In the genomic region with DNA sequence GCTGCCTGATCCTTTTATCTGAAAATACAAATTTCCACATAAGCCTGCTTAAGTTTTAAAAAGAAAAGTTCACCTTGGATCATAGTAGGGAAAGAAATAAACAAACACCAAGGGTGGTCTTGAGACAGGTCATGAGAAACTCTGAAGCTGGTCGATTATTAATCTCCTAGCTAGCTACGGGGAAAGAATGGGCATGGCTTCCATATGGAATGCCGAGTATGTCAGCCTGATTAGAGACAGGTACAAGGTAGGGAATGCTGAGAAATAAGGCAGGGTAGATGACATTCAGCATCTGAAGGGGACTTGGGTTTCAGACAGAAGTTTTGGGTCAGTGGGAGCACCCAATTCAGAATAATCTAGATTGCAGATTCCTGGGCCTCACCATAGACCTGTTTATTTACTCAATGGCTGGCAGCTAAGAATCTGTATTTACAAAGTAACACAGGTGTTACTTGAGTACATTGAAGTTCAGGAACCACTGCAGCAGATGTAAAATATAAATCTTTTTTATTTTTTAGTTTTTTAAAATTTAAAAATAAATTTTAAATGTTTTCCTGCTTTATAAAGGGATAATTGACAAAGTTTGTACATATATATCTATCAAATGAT, we compare ENCODE assay signal across 18 cellular contexts. TPM values are rescaled to one million over a fixed set of nuclear protein-coding genes. Genes with fewer than 3 reads are reported as not detected.
DNase-seq lines count a peak whose midpoint lies in the region; ATAC-seq, FAIRE-seq and TF ChIP-seq lines count a peak whose summit lies in the region.
"Had no signal": no experiment of that assay in that cellular context is flagged by ENCODE, and none has a peak within 500 bp of the region (broad histone marks: within the 10 kb centered on the region; RNA-seq: fewer than 3 reads in every experiment).

No MANE protein-coding gene starts in this region.

- 15 to 18% methylated on average over 3 of the region's 3 CpGs for WGBS in body of pancreas, 2 donors

- H3K36me3 Mint-ChIP-seq in CD8-positive, alpha-beta T cell, result no peaks in the 10 kb centered on the region

- FAIRE-seq in H54 (lab: Jason Lieb, UNC), result peak; percentile 80
- FAIRE-seq: GM12891 had no signal

- no peak for DNase-seq in H54 (ENCODE audit: insufficient read length, low spot score)
- DNase-seq in body of pancreas, result no peak
- DNase-seq in kidney tubule cell (ENCODE audit: low spot score), result peak; percentile 23
- DNase-seq in dedifferentiated amniotic fluid mesenchymal stem cell (ENCODE audit: extremely low spot score), result no peak
- DNase-seq in CD8-positive, alpha-beta T cell, result no peak
- DNase-seq: DMS79, KBM-7, NCI-H1436 treated with DMSO at 0.1 percent for 48 hours, NCI-H2081, NCI-H524 treated with DMSO at 0.1 percent for 48 hours, PC-9 had no signal

- no peaks in the 10 kb centered on the region for H3K4me1 Mint-ChIP-seq in CD8-positive, alpha-beta T cell (ENCODE audit: low read depth)

- H3K9me3 Mint-ChIP-seq in CD8-positive, alpha-beta T cell, result no peaks in the 10 kb centered on the region

- peaks cover 7% of the 10 kb centered on the region for H3K4me1 ChIP-seq in body of pancreas
- H3K4me1 ChIP-seq in CD8-positive, alpha-beta T cell (ENCODE audit: insufficient read depth, low read length), result no peaks in the 10 kb centered on the region

- H3K27me3 ChIP-seq in body of pancreas, result no peaks in the 10 kb centered on the region
- H3K27me3 ChIP-seq in CD8-positive, alpha-beta T cell (ENCODE audit: insufficient read depth, low read length), result no peaks in the 10 kb centered on the region
- H3K27me3 ChIP-seq: BLaER1 treated with 17β-estradiol and CSF1 and Interleukin-3, amounts not matched to agents 10 nM and 100 nM had no signal

- no peak overlapping the region for H3K27ac ChIP-seq in body of pancreas
- H3K27ac ChIP-seq in CD8-positive, alpha-beta T cell (ENCODE audit: low read depth, low read length), result no peak overlapping the region
- H3K27ac ChIP-seq: BLaER1 treated with 17β-estradiol and CSF1 and Interleukin-3, amounts not matched to agents 10 nM and 100 nM; HL-60; PC-9; SK-N-MC had no signal

- POLR2A ChIA-PET in CD8-positive, alpha-beta T cell (lab: Charles Lee), result no interaction called here

- H3K36me3 ChIP-seq in body of pancreas (replicated peaks in 1 of 2; ENCODE audit: insufficient read depth in 1 of 2, low read depth in 2 of 2), result no peaks in the 10 kb centered on the region
- H3K36me3 ChIP-seq in CD8-positive, alpha-beta T cell (ENCODE audit: insufficient read depth, low read length), result no peaks in the 10 kb centered on the region
- H3K36me3 ChIP-seq: BLaER1 treated with 17β-estradiol and CSF1 and Interleukin-3, amounts not matched to agents 10 nM and 100 nM had no signal

- TF ChIP-seq POLR2A in H54 (IDR thresholded peaks at IDR 0.05; ENCODE audit: low read depth, low read length), result no peak
- TF ChIP-seq POLR2A in body of pancreas (IDR thresholded peaks at IDR 0.05), result no peak

- no peaks in the 10 kb centered on the region for H3K9me3 ChIP-seq in body of pancreas
- H3K9me3 ChIP-seq in CD8-positive, alpha-beta T cell (ENCODE audit: low read length), result no peaks in the 10 kb centered on the region
- H3K9me3 ChIP-seq: BLaER1 treated with 17β-estradiol and CSF1 and Interleukin-3, amounts not matched to agents 10 nM and 100 nM had no signal

- peak; percentile 30 for ATAC-seq in body of pancreas
- no peak for ATAC-seq in GM21367 (IDR thresholded peaks at IDR 0.05; ENCODE audit: unreplicated experiment)
- no peak for ATAC-seq in CD8-positive, alpha-beta T cell
- ATAC-seq in HG02588 (IDR thresholded peaks at IDR 0.05; ENCODE audit: unreplicated experiment), result no peak

- CTCF ChIA-PET in CD8-positive, alpha-beta T cell (lab: Charles Lee), result no interaction called here

- no peak for TF ChIP-seq CTCF in body of pancreas (IDR thresholded peaks at IDR 0.05)
- TF ChIP-seq CTCF in CD8-positive, alpha-beta T cell (IDR thresholded peaks at IDR 0.05), result no peak

- no peak overlapping the region for H3K4me3 Mint-ChIP-seq in CD8-positive, alpha-beta T cell

- intact Hi-C loops in body of pancreas (cut with DNase I), result no loop called here
- intact Hi-C loops in CD8-positive, alpha-beta T cell (cut with DNase I, micrococcal nuclease), result no loop called here

- no peak overlapping the region for H3K27ac Mint-ChIP-seq in CD8-positive, alpha-beta T cell

- H3K4me3 ChIP-seq in body of pancreas, result no peak overlapping the region
- no peak overlapping the region for H3K4me3 ChIP-seq in CD8-positive, alpha-beta T cell (ENCODE audit: low read depth, low read length)
- H3K4me3 ChIP-seq: BLaER1 treated with 17β-estradiol and CSF1 and Interleukin-3, amounts not matched to agents 10 nM and 100 nM; PC-9; SK-N-MC had no signal

- peaks cover 2% of the 10 kb centered on the region for H3K27me3 Mint-ChIP-seq in CD8-positive, alpha-beta T cell (ENCODE audit: low read depth)

RNA-seq across cellular contexts. Expression of a gene that starts 49.0 kb away (rescaled TPM):
- 1 to 10 TPM in 1 of 2 donors, not detected in 1; 1.3 TPM for total RNA-seq in body of pancreas
- not detected for total RNA-seq in CD8-positive, alpha-beta T cell
- total RNA-seq: G401 had no signal
